29 cellular contexts compared by ENCODE assay signal in genomic region chr2:100317634-100318033, GRCh38. TPM values are rescaled to one million over a fixed set of nuclear protein-coding genes. Genes with fewer than 3 reads are reported as not detected.
A peak's percentile ranks its signal among the peaks of the same experiment; 100 is the strongest.
DNase-seq lines count a peak whose midpoint lies in the region; ATAC-seq, FAIRE-seq and TF ChIP-seq lines count a peak whose summit lies in the region.
"Had no signal": no experiment of that assay in that cellular context is flagged by ENCODE, and none has a peak within 500 bp of the region (broad histone marks: within the 10 kb centered on the region; RNA-seq: fewer than 3 reads in every experiment).

No MANE protein-coding gene starts in this region.

- TF ChIP-seq EP300 in K562 (IDR thresholded peaks at IDR 0.05; ENCODE audit: low read length), result no peak

- H3K36me3 ChIP-seq in GM23338 (ENCODE audit: insufficient read depth) (peaks cover 12% of the 10 kb centered on the region; the same call in 1 of the 2 replicates), PC-3 (ENCODE audit: low read depth, low read length) (no peaks in the 10 kb centered on the region), K562 (ENCODE audit: control insufficient read depth, insufficient read depth, low read length) (no peaks in the 10 kb centered on the region)
- H3K36me3 ChIP-seq: ovary, upper lobe of left lung had no signal

- in situ Hi-C loops in K562 (cut with MboI), result no loop called here

- H2AFZ ChIP-seq in GM23338 (no peak overlapping the region), PC-3 (ENCODE audit: low read length) (no peak overlapping the region), K562 (ENCODE audit: low read depth, low read length) (no peak overlapping the region)

- ATAC-seq in GM23338, result no peak
- ATAC-seq in PC-3, result no peak
- no peak for ATAC-seq in K562
- no peak for ATAC-seq in sciatic nerve
- ATAC-seq: left colon had no signal

- no peak for FAIRE-seq in K562 (lab: Jason Lieb, UNC)
- FAIRE-seq: GM12892, small intestine had no signal

- peaks cover 32% of the 10 kb centered on the region for H3K9me3 Mint-ChIP-seq in GM23338

- TF ChIP-seq POLR2A in K562 (conservative IDR thresholded peaks at IDR 0.05), result no peak

- intact Hi-C loops in PC-3 (cut with micrococcal nuclease) (no loop called here), K562 (cut with micrococcal nuclease) (no loop called here), sciatic nerve (cut with DNase I) (no loop called here)

- H3K27me3 ChIP-seq in GM23338 (ENCODE audit: insufficient read depth) (peaks cover 33% of the 10 kb centered on the region), PC-3 (ENCODE audit: low read length) (peaks cover 22% of the 10 kb centered on the region), K562 (ENCODE audit: control insufficient read depth in 2 of 2, insufficient read depth in 2 of 2, low read length in 2 of 2) (no peaks in the 10 kb centered on the region)
- H3K27me3 ChIP-seq: ovary had no signal

- no peaks in the 10 kb centered on the region for H3K9me1 ChIP-seq in K562 (ENCODE audit: control insufficient read depth, insufficient read depth, low read length)

- H3K27ac ChIP-seq in GM23338 (ENCODE audit: low read depth), result no peak overlapping the region
- H3K27ac ChIP-seq in PC-3 (ENCODE audit: low read length), result no peak overlapping the region
- H3K27ac ChIP-seq in K562 (ENCODE audit: extremely low read depth, low read depth, low read length), result no peak overlapping the region
- H3K27ac ChIP-seq: 22Rv1, C4-2B, ovary, SK-N-MC, upper lobe of left lung had no signal

- H3K9me2 ChIP-seq in GM23338 (ENCODE audit: insufficient read depth) (no peaks in the 10 kb centered on the region), PC-3 (replicated peaks; ENCODE audit: low read length) (no peaks in the 10 kb centered on the region)

- H3K79me2 ChIP-seq in GM23338 (replicated peaks; ENCODE audit: insufficient read depth), result no peaks in the 10 kb centered on the region
- H3K79me2 ChIP-seq in PC-3 (ENCODE audit: low read length), result no peaks in the 10 kb centered on the region
- H3K79me2 ChIP-seq in K562 (ENCODE audit: control insufficient read depth, insufficient read depth, low read length), result peaks cover 11% of the 10 kb centered on the region; the same call in 2 of the 3 replicates

- H3K9me3 ChIP-seq in PC-3 (ENCODE audit: low read length) (0 out of 2 replicates have a peak, but pooled peaks cover 5% of the 10 kb centered on the region), K562 (replicated peaks; ENCODE audit: control insufficient read depth, insufficient read depth, low read depth, low read length) (peaks cover 17% of the 10 kb centered on the region)
- H3K9me3 ChIP-seq: ovary had no signal

- BruUV-seq in PC-3 (replicated peaks; lab: Mats Ljungman, UMichigan) (no TSS peak), K562 (replicated peaks; lab: Mats Ljungman, UMichigan) (no TSS peak)

- H3K4me1 ChIP-seq in GM23338 (ENCODE audit: insufficient read depth) (no peaks in the 10 kb centered on the region), PC-3 (ENCODE audit: insufficient read depth, low read length) (no peaks in the 10 kb centered on the region; the same call in 1 of the 2 replicates), K562 (replicated peaks in 1 of 2; ENCODE audit: control insufficient read depth in 2 of 2, insufficient read depth in 2 of 2, low read length in 2 of 2) (peaks cover 7 to 17% of the 10 kb centered on the region in 2 experiments; a peak in 4 of 5 replicates)

- CTCF ChIA-PET in PC-3 (lab: Charles Lee) (interaction anchor here (0.6 kb wide), 1 partner anchor 64 kb away, joined by 4 read pairs; no protein-coding TSS in a partner anchor), K562 (lab: Yijun Ruan, JAX; ENCODE audit: low intra/inter-chr PET ratio) (no interaction called here)

- peaks cover 14% of the 10 kb centered on the region for H3K27me3 Mint-ChIP-seq in GM23338 (ENCODE audit: insufficient read depth, low read depth, poor library complexity)

- H3F3A ChIP-seq in GM23338 (replicated peaks; ENCODE audit: low read depth) (no peaks in the 10 kb centered on the region), PC-3 (ENCODE audit: low read length, unreplicated experiment) (no peaks in the 10 kb centered on the region)

- DNase-seq in DMS 273 (lab: John Stamatoyannopoulos, UW; ENCODE audit: unreplicated experiment) (peak; percentile 34), DMS 273 treated with DMSO at 0.1 percent for 48 hours (lab: John Stamatoyannopoulos, UW) (no peak), GM23338 (ENCODE audit: low spot score) (peak; percentile 11), PC-3 (peak; percentile 10), K562 (ENCODE audit: extremely low read depth in 1 of 4, low spot score in 3 of 4) (no peak), NCI-H2029 treated with DMSO at 0.1 percent for 48 hours (lab: John Stamatoyannopoulos, UW) (no peak), sciatic nerve (ENCODE audit: low spot score) (no peak), medulla oblongata (ENCODE audit: extremely low spot score) (no peak)
- DNase-seq: activated CD4-positive, alpha-beta T cell treated with anti-CD3 and anti-CD28 coated beads, Interleukin-2, amount 50 U/mL, for 48 hours; activated CD4-positive, CD25-positive, alpha-beta regulatory T cell treated with anti-CD3 and anti-CD28 coated beads, Interleukin-2, amount 50 U/mL, for 72 hours; activated T-cell treated with anti-CD3 and anti-CD28 coated beads, Interleukin-2, amount 50 U/mL, for 48 hours; caudate nucleus; H7; hypothalamus; left colon; mesenchymal stem cell; MV-4-11; NCI-H1436; NCI-H2081 treated with DMSO at 0.1 percent for 48 hours; NCI-H524 treated with DMSO at 0.1 percent for 48 hours; ovary; small intestine; stimulated activated naive CD4-positive, alpha-beta T cell; upper lobe of left lung had no signal

- H3K4me3 ChIP-seq in GM23338 (no peak overlapping the region), PC-3 (ENCODE audit: low read length) (no peak overlapping the region), K562 (no peak overlapping the region)
- H3K4me3 ChIP-seq: ovary, SK-N-MC, upper lobe of left lung had no signal

- peaks cover 2% of the 10 kb centered on the region; the same call in 1 of the 3 replicates for H3K4me1 Mint-ChIP-seq in GM23338

- TF ChIP-seq CTCF in GM23338 (conservative IDR thresholded peaks at IDR 0.05; ENCODE audit: low read depth in 2 of 2) (no peak), PC-3 (conservative IDR thresholded peaks at IDR 0.05; ENCODE audit: low read depth, low read length) (no peak), K562 (IDR thresholded peaks at IDR 0.05 in 2 of 3, conservative IDR thresholded peaks at IDR 0.05 in 1 of 3; ENCODE audit: insufficient read depth in 2 of 3, low read depth in 1 of 3, low read length in 3 of 3) (no peak)

- TF ChIP-seq RAD21 in K562 (CRISPR knock-in tag; conservative IDR thresholded peaks at IDR 0.05 in 1 of 2, IDR thresholded peaks at IDR 0.05 in 1 of 2), result no peak

- H3K9ac ChIP-seq in PC-3 (ENCODE audit: low read length) (no peak overlapping the region), K562 (ENCODE audit: insufficient read depth in 1 of 2, low read depth in 2 of 2, low read length in 2 of 2) (no peak overlapping the region)

- H3K36me3 Mint-ChIP-seq in GM23338 (ENCODE audit: low read depth), result peaks cover 22% of the 10 kb centered on the region

- H3K27ac Mint-ChIP-seq in GM23338, result no peak overlapping the region
- H3K27ac Mint-ChIP-seq: dendritic cell treated with granulocyte-macrophage colony-stimulating factor and Interleukin-4, amounts not matched to agents 40 ng/mL and 50 ng/mL, for 4 days had no signal

- H3K4me2 ChIP-seq in GM23338 (no peak overlapping the region), PC-3 (ENCODE audit: low read length) (no peak overlapping the region), K562 (ENCODE audit: insufficient read depth, low read length) (no peak overlapping the region)

- 76% methylated on average over 1 of the region's 1 CpG for WGBS in K562 (ENCODE audit: insufficient coverage, low coverage, missing lambda C conversion rate)

- H3K4me3 Mint-ChIP-seq in GM23338, result no peak overlapping the region
- H3K4me3 Mint-ChIP-seq: dendritic cell treated with granulocyte-macrophage colony-stimulating factor and Interleukin-4, amounts not matched to agents 40 ng/mL and 50 ng/mL, for 4 days had no signal

- H4K20me1 ChIP-seq in GM23338 (replicated peaks; ENCODE audit: insufficient read depth) (no peaks in the 10 kb centered on the region), PC-3 (ENCODE audit: low read length) (no peaks in the 10 kb centered on the region), K562 (replicated peaks; ENCODE audit: control insufficient read depth, insufficient read depth, low read length) (no peaks in the 10 kb centered on the region)

- POLR2A ChIA-PET in PC-3 (lab: Charles Lee; ENCODE audit: unreplicated experiment), result no interaction called here
- POLR2A ChIA-PET in K562 (lab: Yijun Ruan, JAX), result interaction anchor here (1.2 kb wide), 1 partner anchor 12 kb away, joined by 3 read pairs; no protein-coding TSS in a partner anchor

TF ChIP-seq in GM23338, 12 proteins besides CTCF, POLR2A, EP300 and RAD21 (continues in another document):
- no peak for TF ChIP-seq EZH2phosphoT487 (IDR thresholded peaks at IDR 0.05; ENCODE audit: unreplicated experiment)

TF ChIP-seq in K562, 482 proteins besides CTCF, POLR2A, EP300 and RAD21 (continues in another document):
- no peak for TF ChIP-seq BCOR (IDR thresholded peaks at IDR 0.05)
- no peak for TF ChIP-seq ATF1 (CRISPR knock-in tag; IDR thresholded peaks at IDR 0.05)
- no peak for TF ChIP-seq ATF1 (tag; IDR thresholded peaks at IDR 0.05)

RNA-seq across cellular contexts. Expression of gene LONRF2, which starts 4.7 kb away (rescaled TPM):
- 0.24 and 0.35 TPM in 2 replicates for total RNA-seq in GM23338 (2014; rRNA removed; shearing (Covaris generic))
- polyA plus RNA-seq in GM23338 (2016; fragmentation: Nextera tagmentation; extraction: Ambion mirVana) (0.03 and 0.05 TPM in 2 replicates), K562 (2011; rRNA removed) (4.5 and 4.8 TPM in 2 replicates), K562 (2014; fragmentation: Illumina TruSeq; extraction: Trizol) (3.4 and 3.8 TPM in 2 replicates), K562 (2014; fragmentation: Nextera tagmentation; extraction: Ambion mirVana) (under 1 TPM; 0.35 TPM), K562 (2014; rRNA removed) (2.7 and 3.0 TPM in 2 replicates)
- total RNA-seq in PC-3 (2014; rRNA removed) (1.1 and 1.3 TPM in 2 replicates), K562 (2014; rRNA removed) (2.0 and 2.6 TPM in 2 replicates), K562 (2014; rRNA removed; fragmentation: Illumina TruSeq; extraction: Trizol) (2.7 and 3.3 TPM in 2 replicates), K562 (2015; rRNA removed; fragmentation: Illumina TruSeq; extraction: Trizol) (2.2 and 2.5 TPM in 2 replicates), K562 (2021) (3.6 and 5.0 TPM in 2 replicates), sciatic nerve (11.4 TPM)
- total RNA-seq in K562 (2011; cell fraction: chromatin; rRNA removed; ENCODE audit: low replicate concordance), result 18.7 and 21.8 TPM in 2 replicates
- 7.0 and 7.3 TPM in 2 replicates for total RNA-seq in K562 (2011; cell fraction: nucleolus; rRNA removed)
- 9.8 and 14.6 TPM in 2 replicates for total RNA-seq in K562 (2011; cell fraction: nucleoplasm; rRNA removed)
- polyA plus RNA-seq in K562 (2011; cell fraction: cytosol; rRNA removed), result 1.2 and 2.8 TPM in 2 replicates
- polyA plus RNA-seq in K562 (2011; cell fraction: nucleus; rRNA removed), result 11.7 and 12.2 TPM in 2 replicates
- 1.5 and 1.7 TPM in 2 replicates for polyA plus RNA-seq in K562 (2012)
- polyA minus RNA-seq in K562 (2011; rRNA and poly(A)+ RNA removed), result 8.4 and 10.6 TPM in 2 replicates
- 4.0 and 7.3 TPM in 2 replicates for polyA minus RNA-seq in K562 (2011; cell fraction: cytosol; rRNA and poly(A)+ RNA removed)
- polyA minus RNA-seq in K562 (2011; cell fraction: nucleus; rRNA and poly(A)+ RNA removed), result 6.6 and 13.9 TPM in 2 replicates
- total RNA-seq: H7 had no signal

Comparison
In these comparisons a context has a peak if more than half of its experiments do, and no peak if none do; other contexts are left out.
1. DNase-seq: peak in DMS 273 (single experiment), GM23338 (single experiment) and PC-3 (single experiment); none in DMS 273 treated with DMSO at 0.1 percent for 48 hours (single experiment), K562 (0 of 4), NCI-H2029 treated with DMSO at 0.1 percent for 48 hours (single experiment), sciatic nerve (single experiment) and medulla oblongata (single experiment).